ENCODE assay signal across 16 cellular contexts in the genomic region with DNA sequence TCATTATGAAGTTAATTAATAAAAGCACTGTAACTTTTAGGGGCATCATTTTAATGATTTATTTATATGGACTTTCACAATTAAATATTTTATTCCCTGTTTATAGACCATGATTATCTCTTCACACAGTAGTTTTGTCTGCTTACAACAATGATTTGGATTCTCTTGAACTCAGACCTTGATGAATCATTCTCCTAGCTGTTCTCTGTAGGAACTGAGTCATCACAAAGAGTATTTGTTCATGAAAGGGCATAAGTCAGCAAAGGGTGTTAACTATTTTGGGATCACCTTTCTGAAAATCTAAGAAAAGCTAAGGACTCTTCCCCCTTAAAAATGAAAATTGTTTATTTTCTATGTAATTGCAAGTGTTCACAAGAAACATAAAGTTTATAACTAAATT.
A peak's percentile ranks its signal among the peaks of the same experiment; 100 is the strongest.
DNase-seq lines count a peak whose midpoint lies in the region; FAIRE-seq and TF ChIP-seq lines count a peak whose summit lies in the region.
"Had no signal": no experiment of that assay in that cellular context is flagged by ENCODE, and none has a peak within 500 bp of the region (broad histone marks: within the 10 kb centered on the region; RNA-seq: fewer than 3 reads in every experiment).

No MANE protein-coding gene starts in this region.

- peaks cover 22% of the 10 kb centered on the region for H3K4me1 Mint-ChIP-seq in MCF 10A (ENCODE audit: insufficient read depth, unreplicated experiment)

- no peaks in the 10 kb centered on the region for H3K27me3 Mint-ChIP-seq in MCF 10A (ENCODE audit: insufficient read depth, unreplicated experiment)

- no peaks in the 10 kb centered on the region for H3K36me3 Mint-ChIP-seq in MCF 10A (ENCODE audit: insufficient read depth, unreplicated experiment)

- no peak for FAIRE-seq in urothelium cell line (lab: Jason Lieb, UNC)
- FAIRE-seq: A204.1, GM18507 had no signal

- no peak for TF ChIP-seq EP300 in suprapubic skin (IDR thresholded peaks at IDR 0.05)

- H3K4me1 ChIP-seq in breast epithelium (no peaks in the 10 kb centered on the region), suprapubic skin (no peaks in the 10 kb centered on the region)
- H3K4me1 ChIP-seq: gastroesophageal sphincter had no signal

- no TSS peak for BruUV-seq in MCF 10A (replicated peaks; lab: Mats Ljungman, UMichigan)

- H3K27me3 ChIP-seq in breast epithelium (no peaks in the 10 kb centered on the region), suprapubic skin (no peaks in the 10 kb centered on the region)
- H3K27me3 ChIP-seq: gastroesophageal sphincter had no signal

- H3K4me3 Mint-ChIP-seq in MCF 10A (ENCODE audit: unreplicated experiment) = no peak overlapping the region

- TF ChIP-seq CTCF in MCF 10A (IDR thresholded peaks at IDR 0.05; ENCODE audit: unreplicated experiment) = no peak
- TF ChIP-seq CTCF in breast epithelium (IDR thresholded peaks at IDR 0.05) = no peak
- TF ChIP-seq CTCF in fibroblast of mammary gland (conservative IDR thresholded peaks at IDR 0.05; ENCODE audit: control insufficient read depth, insufficient read depth, low read depth, low read length) = no peak
- TF ChIP-seq CTCF in suprapubic skin (IDR thresholded peaks at IDR 0.05) = no peak

- POLR2A ChIA-PET in MCF 10A (lab: Yijun Ruan, JAX) = interaction anchor here (0.9 kb wide), 1 partner anchor 157 kb away, joined by 4 read pairs; no protein-coding TSS in a partner anchor

- no peaks in the 10 kb centered on the region for H3K9me3 Mint-ChIP-seq in MCF 10A (ENCODE audit: unreplicated experiment)

- H3K9me3 ChIP-seq in breast epithelium (no peaks in the 10 kb centered on the region), suprapubic skin (no peaks in the 10 kb centered on the region)
- H3K9me3 ChIP-seq: thoracic aorta had no signal

- no peaks in the 10 kb centered on the region for H3K36me3 ChIP-seq in breast epithelium
- no peaks in the 10 kb centered on the region for H3K36me3 ChIP-seq in suprapubic skin
- H3K36me3 ChIP-seq: gastroesophageal sphincter, thoracic aorta had no signal

- H3K4me3 ChIP-seq in breast epithelium (no peak overlapping the region), fibroblast of mammary gland (ENCODE audit: control insufficient read depth, low read depth, low read length) (no peak overlapping the region), suprapubic skin (no peak overlapping the region)
- H3K4me3 ChIP-seq: gastroesophageal sphincter, SK-N-MC, thoracic aorta had no signal

- CTCF ChIA-PET in MCF 10A (lab: Yijun Ruan, JAX) = interaction anchor here (0.6 to 2.9 kb wide), 6 partner anchors 11 to 935 kb away, joined by 3 to 25 read pairs (median 4); no protein-coding TSS in a partner anchor

- TF ChIP-seq POLR2A in breast epithelium (IDR thresholded peaks at IDR 0.05) (no peak), suprapubic skin (IDR thresholded peaks at IDR 0.05) (no peak)

- peak; percentile 73 for DNase-seq in MCF 10A (ENCODE audit: unreplicated experiment)
- DNase-seq in breast epithelium (ENCODE audit: low spot score in 2 of 2) = no peak
- DNase-seq in RKO (ENCODE audit: low spot score) = peak; percentile 76
- peak; percentile 84 for DNase-seq in fibroblast of mammary gland (ENCODE audit: low read depth)
- DNase-seq in urothelium cell line (ENCODE audit: low spot score) = peak; percentile 42
- DNase-seq in Kasumi-1 (lab: John Stamatoyannopoulos, UW) = no peak
- no peak for DNase-seq in suprapubic skin (ENCODE audit: low spot score in 2 of 2)
- DNase-seq in DMS79 (lab: John Stamatoyannopoulos, UW) = no peak
- DNase-seq: activated effector memory CD4-positive, alpha-beta T cell treated with Interleukin-2 at 50 U/mL for 16 hours; NCI-H2171; stimulated activated CD4-positive, alpha-beta T cell treated with anti-CD3 and anti-CD28 coated beads, Interleukin-4, amount 100 ng/mL, for 1 hour had no signal

- intact Hi-C loops in MCF 10A (cut with micrococcal nuclease) = no loop called here
- intact Hi-C loops in breast epithelium (cut with DNase I; ENCODE audit: low total_unique reads) = loop anchor here (5.0 kb wide), 1 partner anchor 1858 kb away; no protein-coding TSS in a partner anchor

- no peak overlapping the region for H3K27ac Mint-ChIP-seq in MCF 10A (ENCODE audit: low read depth, unreplicated experiment)

- H3K27ac ChIP-seq in breast epithelium (no peak overlapping the region), suprapubic skin (no peak overlapping the region)
- H3K27ac ChIP-seq: gastroesophageal sphincter, SK-N-MC, thoracic aorta had no signal

Comparison
In these comparisons a context has a peak if more than half of its experiments do, and no peak if none do; other contexts are left out.
1. DNase-seq: peak in MCF 10A (single experiment), RKO (single experiment), fibroblast of mammary gland (single experiment) and urothelium cell line (single experiment); none in breast epithelium (0 of 2), Kasumi-1 (0 of 2), suprapubic skin (0 of 2) and DMS79 (single experiment).